ENCODE assay signal across 34 cellular contexts in genomic region chr11:90593099-90593498, GRCh38.
"Had no signal": no experiment of that assay in that cellular context is flagged by ENCODE, and none has a peak within 500 bp of the region (broad histone marks: within the 10 kb centered on the region; RNA-seq: fewer than 3 reads in every experiment).

No MANE protein-coding gene starts in this region.

- H3K4me1 ChIP-seq: ascending aorta, colonic mucosa, esophagus squamous epithelium, left lung, neural progenitor cell, parathyroid adenoma, right atrium auricular region, stomach, thyroid gland, upper lobe of left lung had no signal

- H2AFZ ChIP-seq: neural progenitor cell, parathyroid adenoma had no signal

- H3K4me3 ChIP-seq: ascending aorta, cardiac muscle cell, colonic mucosa, esophagus squamous epithelium, left lung, lung, neural progenitor cell, right atrium auricular region, smooth muscle cell, stomach, thyroid gland, upper lobe of left lung had no signal

- H3K79me2 ChIP-seq: parathyroid adenoma had no signal

- H3K27me3 ChIP-seq: ascending aorta, cardiac muscle cell, colonic mucosa, esophagus squamous epithelium, left lung, neural progenitor cell, right atrium auricular region, stomach, thyroid gland, upper lobe of left lung had no signal

- H3K9me3 ChIP-seq: ascending aorta, colonic mucosa, esophagus squamous epithelium, right atrium auricular region, thyroid gland, upper lobe of left lung had no signal

- DNase-seq: activated B cell treated with CpG ODN at 0.5 μM for 24 hours; activated CD8-positive, alpha-beta memory T cell treated with anti-CD3 and anti-CD28 coated beads, Interleukin-2, amount 10 ng/mL, durations not matched to agents 7 days and 5 days; activated CD8-positive, alpha-beta T cell treated with anti-CD3 and anti-CD28 coated beads, Interleukin-2, amount 10 ng/mL, durations not matched to agents 7 days and 5 days; activated effector memory CD4-positive, alpha-beta T cell treated with anti-CD3 and anti-CD28 coated beads, Interleukin-2, amount 50 U/mL, for 16 hours; activated naive CD4-positive, alpha-beta T cell treated with anti-CD3 and anti-CD28 coated beads, Interleukin-2, amount 10 ng/mL, durations not matched to agents 7 days and 5 days; activated naive CD8-positive, alpha-beta T cell treated with anti-CD3 and anti-CD28 coated beads, Interleukin-2, amount 10 ng/mL, durations not matched to agents 7 days and 5 days; activated T-cell treated with anti-CD3 and anti-CD28 coated beads, Interleukin-2, amount 50 U/mL, for 72 hours; cerebellar nuclear complex; colonic mucosa; effector CD8-positive, alpha-beta T cell; esophagus squamous epithelium; glutamatergic neuron; left lung; mesendoderm; natural killer cell; occipital lobe; stimulated activated CD4-positive, alpha-beta T cell treated with anti-CD3 and anti-CD28 coated beads, Interleukin-15, amount 100 ng/mL, for 24 hours; stimulated activated CD4-positive, alpha-beta T cell treated with anti-CD3 and anti-CD28 coated beads, Interleukin-2, amount 100 ng/mL, for 24 hours; stimulated activated naive B cell treated with anti-CD40 and anti-IgM and Interleukin-4, amounts not matched to agents 10 μg/mL and 1 μg/mL and 100 μg/mL, for 72 hours; stomach; thyroid gland; upper lobe of left lung had no signal

- ATAC-seq: activated CD8-positive, alpha-beta memory T cell treated with anti-CD3 and anti-CD28 coated beads, Interleukin-2, amount 10 ng/mL, durations not matched to agents 7 days and 5 days; activated CD8-positive, alpha-beta T cell treated with anti-CD3 and anti-CD28 coated beads, Interleukin-2, amount 10 ng/mL, durations not matched to agents 7 days and 5 days; activated T-cell treated with anti-CD3 and anti-CD28 coated beads, Interleukin-2, amount 50 U/mL, for 72 hours; left lung; natural killer cell; stimulated activated naive B cell treated with anti-CD40 and anti-IgM and Interleukin-4, amounts not matched to agents 10 μg/mL and 1 μg/mL and 100 μg/mL, for 72 hours had no signal

- H3K9ac ChIP-seq: neural progenitor cell, parathyroid adenoma had no signal

- H3K27ac ChIP-seq: ascending aorta, cardiac muscle cell, colonic mucosa, epithelial cell of prostate, esophagus squamous epithelium, left lung, neural progenitor cell, parathyroid adenoma, right atrium auricular region, stomach, thyroid gland, upper lobe of left lung had no signal

- FAIRE-seq: endometrium, frontal cortex, islet of Langerhans, TTC549 had no signal

- H3K36me3 ChIP-seq: ascending aorta, cardiac muscle cell, colonic mucosa, esophagus squamous epithelium, left lung, neural progenitor cell, right atrium auricular region, stomach, thyroid gland, upper lobe of left lung had no signal

- H3K4me2 ChIP-seq: neural progenitor cell, smooth muscle cell had no signal
